Comparison of ENCODE assay signal across 15 cellular contexts in genomic region chr11:34907934-34908593, GRCh38. TPM values are rescaled to one million over a fixed set of nuclear protein-coding genes. Genes with fewer than 3 reads are reported as not detected.
A peak's percentile ranks its signal among the peaks of the same experiment; 100 is the strongest.
DNase-seq lines count a peak whose midpoint lies in the region; ATAC-seq, FAIRE-seq and TF ChIP-seq lines count a peak whose summit lies in the region.
"Had no signal": no experiment of that assay in that cellular context is flagged by ENCODE, and none has a peak within 500 bp of the region (broad histone marks: within the 10 kb centered on the region; RNA-seq: fewer than 3 reads in every experiment).

No MANE protein-coding gene starts in this region.

- DNase-seq in GM12892 (ENCODE audit: insufficient read length) = no peak
- DNase-seq in choroid plexus epithelial cell (ENCODE audit: low read depth) = peak; percentile 13
- DNase-seq in left cardiac atrium = no peak
- no peak for DNase-seq in stimulated activated CD4-positive, alpha-beta T cell treated with anti-CD3 and anti-CD28 coated beads, Interleukin-2, amount 100 ng/mL, for 48 hours
- no peak for DNase-seq in activated T-cell treated with anti-CD3 and anti-CD28 coated beads, Interleukin-2, amount 50 U/mL, for 1 hour
- no peak for DNase-seq in NCI-H510A (lab: John Stamatoyannopoulos, UW)
- DNase-seq: activated effector memory CD4-positive, alpha-beta T cell treated with Interleukin-2 at 50 U/mL for 16 hours; amygdala; islet precursor cell; NCI-H345; SHP77 treated with DMSO at 0.1 percent for 48 hours; spleen had no signal

- TF ChIP-seq POLR2A in GM12892 (IDR thresholded peaks at IDR 0.05; ENCODE audit: low read depth, low read length) = no peak

- no peak overlapping the region for H3K4me3 ChIP-seq in choroid plexus epithelial cell (ENCODE audit: low read depth, low read length)
- H3K4me3 ChIP-seq: prostate gland, spleen had no signal

- intact Hi-C loops in left cardiac atrium (cut with DNase I) = no loop called here

- TF ChIP-seq CTCF in choroid plexus epithelial cell (conservative IDR thresholded peaks at IDR 0.05; ENCODE audit: low read depth, low read length) = no peak

- FAIRE-seq in GM12892 (lab: Jason Lieb, UNC) = peak; percentile 40

- ATAC-seq in GM21619 (IDR thresholded peaks at IDR 0.05; ENCODE audit: unreplicated experiment) = peak; percentile 62
- peak; percentile 38 for ATAC-seq in HG03565 (IDR thresholded peaks at IDR 0.05; ENCODE audit: unreplicated experiment)
- ATAC-seq in left cardiac atrium = no peak

RNA-seq across cellular contexts. Expression of gene APIP, which starts 8.1 kb away (rescaled TPM):
- polyA plus RNA-seq in GM12892 (2012; ENCODE audit: missing spikeins) = 45.3 TPM
- 10 to 100 TPM; 19.8 to 30.4 TPM for total RNA-seq in left cardiac atrium

RNA-seq across cellular contexts. Expression of gene PDHX, which starts 8.4 kb away (rescaled TPM):
- 22.0 TPM for polyA plus RNA-seq in GM12892 (2012; ENCODE audit: missing spikeins)
- 100 to 1,000 TPM in 1 of 2 donors, 10 to 100 TPM in 1; 92.1 to 115 TPM for total RNA-seq in left cardiac atrium

Comparison
In these comparisons a context has a peak if more than half of its experiments do, and no peak if none do; other contexts are left out.
1. ATAC-seq: peak in GM21619 (single experiment) and HG03565 (single experiment); none in left cardiac atrium (0 of 2).